Comparison of ENCODE assay signal across 8 cellular contexts in the genomic region with DNA sequence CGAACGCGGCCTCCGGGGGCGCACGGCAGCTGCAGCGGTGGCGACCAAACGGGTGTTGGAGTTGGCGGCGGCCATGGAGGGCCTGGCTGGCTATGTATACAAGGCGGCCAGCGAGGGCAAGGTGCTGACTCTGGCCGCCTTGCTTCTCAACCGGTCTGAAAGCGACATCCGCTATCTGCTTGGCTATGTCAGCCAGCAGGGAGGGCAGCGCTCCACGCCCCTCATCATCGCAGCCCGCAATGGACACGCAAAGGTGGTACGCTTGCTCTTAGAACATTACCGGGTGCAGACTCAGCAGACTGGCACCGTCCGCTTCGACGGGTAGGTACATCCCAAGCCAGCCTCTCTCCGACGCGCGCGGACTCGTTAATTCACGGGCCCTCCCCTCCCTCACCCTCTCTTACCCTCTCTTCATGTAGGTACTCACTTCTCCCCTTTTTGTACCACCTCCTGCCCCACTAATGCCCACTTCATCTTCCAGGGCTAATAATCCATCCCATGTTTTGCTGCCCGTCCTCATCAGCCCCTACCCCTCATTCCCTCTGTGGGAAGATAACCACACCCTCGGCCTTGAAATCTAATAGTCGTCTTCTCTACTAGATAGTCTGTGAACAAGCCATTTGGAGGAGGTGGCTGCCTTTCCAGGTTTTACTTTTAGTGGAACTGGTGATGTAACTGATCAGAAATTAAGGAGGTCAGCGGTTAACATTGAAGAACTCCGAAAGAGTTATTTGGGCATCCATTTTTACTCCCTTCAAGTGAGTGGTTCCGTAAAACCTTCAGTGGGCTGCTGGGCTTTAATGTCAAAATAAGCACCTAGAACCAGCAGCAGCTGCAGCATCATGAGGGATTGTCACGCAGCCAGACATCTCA. TPM values are rescaled to one million over a fixed set of nuclear protein-coding genes. Genes with fewer than 3 reads are reported as not detected.
DNase-seq lines count a peak whose midpoint lies in the region.

No MANE protein-coding gene starts in this region.

- H3K4me1 ChIP-seq in HAP-1: peaks cover 38% of the 10 kb centered on the region
- peaks cover 37% of the 10 kb centered on the region for H3K4me1 ChIP-seq in iPS-18a (ENCODE audit: control insufficient read depth, low read depth, low read length)

- in situ Hi-C loops in HAP-1 (cut with MboI; ENCODE audit: low sequenced_read_pairs): no loop called here

- H3K36me3 ChIP-seq in HAP-1 (replicated peaks) (peaks cover 5% of the 10 kb centered on the region; the same call in 1 of the 2 replicates), iPS-18a (ENCODE audit: control insufficient read depth, low read depth, low read length) (peaks cover 5% of the 10 kb centered on the region)

- H3K27ac ChIP-seq in adipose tissue (ENCODE audit: low read depth, low read length): peak overlapping the region; percentile 98
- H3K27ac ChIP-seq in iPS-18a (ENCODE audit: low read length): peak overlapping the region; percentile 16

- H3K9me3 ChIP-seq in HAP-1 (no peaks in the 10 kb centered on the region), iPS-18a (ENCODE audit: control insufficient read depth, low read depth, low read length) (no peaks in the 10 kb centered on the region)

- 0 to 1% (median 1%) methylated on average over 41 to 42 of the region's 42 CpGs for WGBS in adipose tissue, 3 donors

- DNase-seq in DMS114 treated with DMSO at 0.1 percent for 48 hours (lab: John Stamatoyannopoulos, UW; ENCODE audit: unreplicated experiment): peak; percentile 34
- peak; percentile 77 to 88 for DNase-seq in HAP-1 (ENCODE audit: low spot score in 2 of 2)
- peak; percentile 72 to 79 for DNase-seq in NCI-H524 (lab: John Stamatoyannopoulos, UW)
- peak; percentile 25 to 46 for DNase-seq in stimulated activated CD8-positive, alpha-beta memory T cell treated with anti-CD3 and anti-CD28 coated beads, Interleukin-4, amount 100 ng/mL, for 4 hours (ENCODE audit: low read depth in 2 of 2, low spot score in 1 of 2)
- no peak for DNase-seq in GOT3 (lab: John Stamatoyannopoulos, UW)
- no peak for DNase-seq in DMS153 (lab: John Stamatoyannopoulos, UW)

- H3K27me3 ChIP-seq in HAP-1 (ENCODE audit: low read depth): no peaks in the 10 kb centered on the region
- no peaks in the 10 kb centered on the region for H3K27me3 ChIP-seq in iPS-18a (ENCODE audit: control insufficient read depth, insufficient read depth, low read length)

- H3K4me3 ChIP-seq in HAP-1: peak overlapping the region; percentile 93
- peak overlapping the region; percentile 94 for H3K4me3 ChIP-seq in iPS-18a (ENCODE audit: low read length)

- H3K9ac ChIP-seq in iPS-18a (ENCODE audit: low read length): peak overlapping the region; percentile 88

RNA-seq across cellular contexts. Expression of a gene that starts 1.0 kb away (rescaled TPM):
- 10 to 100 TPM in 2 of 3 donors, 1 to 10 TPM in 1; 5.1 to 15.6 (median 11.7) TPM for polyA plus RNA-seq in adipose tissue

RNA-seq across cellular contexts. Expression of a gene that starts 49.1 kb away (rescaled TPM):
- polyA plus RNA-seq in adipose tissue: 10 to 100 TPM; 10.5 to 15.7 (median 15.0) TPM

Comparison
In these comparisons a context has a peak if more than half of its experiments do, and no peak if none do; other contexts are left out.
1. DNase-seq: peak in DMS114 treated with DMSO at 0.1 percent for 48 hours (single experiment), HAP-1 (2 of 2), NCI-H524 (2 of 2) and stimulated activated CD8-positive, alpha-beta memory T cell treated with anti-CD3 and anti-CD28 coated beads, Interleukin-4, amount 100 ng/mL, for 4 hours (2 of 2); none in GOT3 (single experiment) and DMS153 (single experiment).